8 cellular contexts compared by ENCODE assay signal in the genomic region with DNA sequence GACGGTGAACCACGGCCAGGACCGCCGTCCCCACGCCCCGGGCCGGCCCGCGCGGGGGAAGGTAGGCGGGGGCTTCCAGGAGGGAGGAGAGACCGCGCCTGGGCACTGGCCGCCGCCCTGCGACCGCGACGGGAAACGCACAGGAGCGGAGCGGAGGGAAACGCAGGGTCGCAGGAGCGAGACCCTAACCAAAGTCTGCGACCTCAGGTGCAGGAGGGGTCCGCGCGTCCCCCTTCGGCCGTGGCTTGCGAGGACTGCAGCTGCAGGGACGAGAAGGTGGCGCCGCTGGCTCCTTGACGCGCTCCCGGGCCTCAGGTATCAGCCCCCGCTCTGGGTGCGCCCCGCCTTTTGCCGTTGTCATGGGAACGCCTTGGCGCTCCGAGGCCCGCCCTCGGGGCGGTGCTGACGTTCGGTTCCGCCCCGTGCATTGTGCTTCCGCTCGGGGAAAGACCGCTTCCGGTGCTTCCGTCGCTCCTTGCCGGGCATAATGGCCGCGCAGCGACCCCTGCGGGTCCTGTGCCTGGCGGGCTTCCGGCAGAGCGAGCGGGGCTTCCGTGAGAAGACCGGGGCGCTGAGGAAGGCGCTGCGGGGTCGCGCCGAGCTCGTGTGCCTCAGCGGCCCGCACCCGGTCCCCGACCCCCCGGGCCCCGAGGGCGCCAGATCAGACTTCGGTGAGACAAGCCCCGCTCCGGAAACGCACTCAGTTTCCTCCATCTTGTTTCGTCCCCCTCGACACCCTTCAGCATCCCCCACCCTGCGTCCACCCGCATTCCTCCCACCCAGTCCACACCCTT. TPM values are rescaled to one million over a fixed set of nuclear protein-coding genes. Genes with fewer than 3 reads are reported as not detected.
DNase-seq lines count a peak whose midpoint lies in the region; ATAC-seq, FAIRE-seq and TF ChIP-seq lines count a peak whose summit lies in the region.

A gene (plus strand): TSS at position 462 of the 794 bp plus-strand sequence. CDS start 26 bp downstream, at position 488.

- ATAC-seq in HG02763 (IDR thresholded peaks at IDR 0.05; ENCODE audit: unreplicated experiment) (peak; percentile 91), left cardiac atrium (peak; percentile 94 to 97), psoas muscle (peak; percentile 91 to 94 (median 92))

- peak; percentile 39; the same call in 1 of the 2 replicates for TF ChIP-seq CTCF in GM12875 (IDR thresholded peaks at IDR 0.05; ENCODE audit: borderline replicate concordance, insufficient read depth, low read depth, low read length)
- TF ChIP-seq CTCF in psoas muscle (IDR thresholded peaks at IDR 0.05) = peak; percentile 51

- 1 to 5% (median 2%) methylated on average over 65 to 91 of the region's 91 CpGs for WGBS in psoas muscle, 3 donors

- peak within 1 kb of the TSS; percentile 91 for H3K4me3 ChIP-seq in GM12875 (ENCODE audit: low read depth, low read length)
- H3K4me3 ChIP-seq in psoas muscle = peak within 1 kb of the TSS; percentile 85

- H3K27ac ChIP-seq in psoas muscle = peak within 1 kb of the TSS; percentile 91

- no peaks in the 10 kb centered on the region for H3K9me3 ChIP-seq in psoas muscle

- peaks cover 29% of the 10 kb centered on the region for H3K4me1 ChIP-seq in psoas muscle

- intact Hi-C loops in T-helper 1 cell treated with Interleukin-12 subunit alpha and Interleukin-12 subunit beta and Interleukin-4 antibody, amounts not matched to agents 30 ng/mL and 1 ng/mL, for 36 hours (cut with micrococcal nuclease) = loop anchor here (1.0 to 5.0 kb wide), 7 partner anchors 8 to 374 kb away; a partner anchor contains a TSS
- intact Hi-C loops in left cardiac atrium (cut with DNase I) = loop anchor here in 1 of 2 donors (5.0 kb wide), 1 partner anchor 134 kb away; no protein-coding TSS in a partner anchor
- intact Hi-C loops in psoas muscle (cut with DNase I) = no loop called here

- DNase-seq in NCI-H1436 (lab: John Stamatoyannopoulos, UW) (peak; percentile 95), amniotic epithelial cell (ENCODE audit: low read depth) (peak; percentile 88), left cardiac atrium (peak; percentile 97), psoas muscle (peak; percentile 92 to 97), urothelium cell line (ENCODE audit: low spot score) (peak; percentile 91)

- peaks cover 2 to 57% of the 10 kb centered on the region in 2 donors for H3K36me3 ChIP-seq in psoas muscle (ENCODE audit: insufficient read depth in 1 of 2, low read depth in 1 of 2)

- FAIRE-seq in urothelium cell line (lab: Jason Lieb, UNC) = no peak

- H3K27me3 ChIP-seq in psoas muscle (ENCODE audit: insufficient read depth in 3 of 3, low read length in 2 of 3) = no peaks in the 10 kb centered on the region

RNA-seq across cellular contexts. Expression of the gene that starts here (rescaled TPM):
- total RNA-seq in T-helper 1 cell treated with Interleukin-12 subunit alpha and Interleukin-12 subunit beta and Interleukin-4 antibody, amounts not matched to agents 30 ng/mL and 1 ng/mL, for 36 hours = 48.8 and 51.0 TPM in 2 replicates
- total RNA-seq in left cardiac atrium (10 to 100 TPM; 15.4 to 26.5 TPM), psoas muscle (10 to 100 TPM; 10.1 to 23.0 (median 15.2) TPM)
- polyA plus RNA-seq in psoas muscle = 10 to 100 TPM; 29.2 to 66.1 (median 33.4) TPM

Comparison
In these comparisons a context has a peak if more than half of its experiments do, and no peak if none do; other contexts are left out.
1. Peak in every context shown above with its lines: DNase-seq, ATAC-seq, H3K4me3 ChIP-seq and H3K27ac ChIP-seq.